ENCODE assay signal across 26 cellular contexts in the genomic region with DNA sequence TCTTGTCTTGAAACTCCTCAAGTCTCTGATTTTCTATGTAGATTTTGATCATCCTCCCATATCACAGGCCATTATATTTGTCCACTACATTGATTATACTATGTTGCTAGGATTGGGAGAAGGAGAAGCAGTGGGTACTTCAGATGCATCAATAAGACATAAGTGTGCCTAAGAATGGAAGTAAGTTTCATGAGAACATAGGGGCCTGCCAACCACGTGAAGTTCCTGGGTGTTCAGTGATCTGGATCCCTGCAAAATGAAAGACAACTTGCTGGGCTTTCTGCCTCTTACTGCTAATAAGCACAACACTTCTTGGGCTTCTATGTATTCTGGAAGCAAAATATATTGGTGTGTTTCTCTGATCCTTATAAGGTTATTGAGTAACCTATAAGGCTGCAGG.
"Had no signal": no experiment of that assay in that cellular context is flagged by ENCODE, and none has a peak within 500 bp of the region (broad histone marks: within the 10 kb centered on the region; RNA-seq: fewer than 3 reads in every experiment).

No MANE protein-coding gene starts in this region.

- H3K36me3 Mint-ChIP-seq: immature natural killer cell; naive thymus-derived CD8-positive, alpha-beta T cell; stimulated activated effector memory CD8-positive, alpha-beta T cell treated with anti-CD3 and anti-CD28 coated beads, Interleukin-12 subunit alpha, Interleukin-12 subunit beta, amount 100 ng/mL, for 72 hours; type B pancreatic cell had no signal

- H3K36me3 ChIP-seq: left lung, lower lobe of right lung, neural progenitor cell, neutrophil, ovary, right atrium auricular region, right lobe of liver, suprapubic skin, thoracic aorta, tibial nerve, uterus had no signal

- ATAC-seq: left colon; left lung; lower lobe of right lung; naive thymus-derived CD8-positive, alpha-beta T cell; right lobe of liver; stimulated activated effector memory CD8-positive, alpha-beta T cell treated with anti-CD3 and anti-CD28 coated beads, Interleukin-12 subunit alpha, Interleukin-12 subunit beta, amount 100 ng/mL, for 72 hours had no signal

- H3K27ac Mint-ChIP-seq: immature natural killer cell; naive thymus-derived CD8-positive, alpha-beta T cell; nephron progenitor cell; neural progenitor cell; progenitor cell of endocrine pancreas; stimulated activated naive CD8-positive, alpha-beta T cell treated with anti-CD3 and anti-CD28 coated beads, Interleukin-15, Interleukin-2, amounts not matched to agents 100 ng/mL and 50 ng/mL, for 24 hours; type B pancreatic cell had no signal

- H3K9me3 Mint-ChIP-seq: immature natural killer cell; naive thymus-derived CD8-positive, alpha-beta T cell; nephron progenitor cell; neural progenitor cell; stimulated activated effector memory CD8-positive, alpha-beta T cell treated with anti-CD3 and anti-CD28 coated beads, Interleukin-12 subunit alpha, Interleukin-12 subunit beta, amount 100 ng/mL, for 72 hours; stimulated activated naive CD8-positive, alpha-beta T cell treated with anti-CD3 and anti-CD28 coated beads, Interleukin-15, Interleukin-2, amounts not matched to agents 100 ng/mL and 50 ng/mL, for 24 hours; type B pancreatic cell had no signal

- DNase-seq: hypothalamus; immature natural killer cell; kidney; left colon; left lung; lower lobe of right lung; mammary epithelial cell; mesenchymal stem cell; naive thymus-derived CD8-positive, alpha-beta T cell; nephron progenitor cell; occipital lobe; ovary; right lobe of liver; stimulated activated CD4-positive, alpha-beta T cell treated with anti-CD3 and anti-CD28 coated beads, Interleukin-4, amount 100 ng/mL, for 24 hours; stimulated activated naive CD4-positive, alpha-beta T cell; uterus had no signal

- H3K27me3 Mint-ChIP-seq: progenitor cell of endocrine pancreas; stimulated activated naive CD8-positive, alpha-beta T cell treated with anti-CD3 and anti-CD28 coated beads, Interleukin-15, Interleukin-2, amounts not matched to agents 100 ng/mL and 50 ng/mL, for 24 hours had no signal

- H3K27ac ChIP-seq: left lung, lower lobe of right lung, neural progenitor cell, neutrophil, ovary, right atrium auricular region, right lobe of liver, suprapubic skin, thoracic aorta, tibial nerve, uterus had no signal

- H3K9me3 ChIP-seq: left lung, lower lobe of right lung, neutrophil, ovary, right atrium auricular region, right lobe of liver, suprapubic skin, thoracic aorta, tibial nerve, uterus had no signal

- H3K4me3 ChIP-seq: left lung, lower lobe of right lung, neural progenitor cell, ovary, right atrium auricular region, right lobe of liver, suprapubic skin, thoracic aorta, tibial nerve, uterus had no signal

- H3K4me3 Mint-ChIP-seq: immature natural killer cell; nephron progenitor cell; neural progenitor cell; stimulated activated effector memory CD8-positive, alpha-beta T cell treated with anti-CD3 and anti-CD28 coated beads, Interleukin-12 subunit alpha, Interleukin-12 subunit beta, amount 100 ng/mL, for 72 hours; stimulated activated naive CD8-positive, alpha-beta T cell treated with anti-CD3 and anti-CD28 coated beads, Interleukin-15, Interleukin-2, amounts not matched to agents 100 ng/mL and 50 ng/mL, for 24 hours had no signal

- H3K27me3 ChIP-seq: neural progenitor cell, ovary, right atrium auricular region, right lobe of liver, suprapubic skin, tibial nerve, uterus had no signal
